ENCODE assay signal across 10 cellular contexts in genomic region chr19:11195169-11195568, GRCh38. TPM values are rescaled to one million over a fixed set of nuclear protein-coding genes. Genes with fewer than 3 reads are reported as not detected.
DNase-seq lines count a peak whose midpoint lies in the region; ATAC-seq, FAIRE-seq and TF ChIP-seq lines count a peak whose summit lies in the region.
"Had no signal": no experiment of that assay in that cellular context is flagged by ENCODE, and none has a peak within 500 bp of the region (broad histone marks: within the 10 kb centered on the region; RNA-seq: fewer than 3 reads in every experiment).

No MANE protein-coding gene starts in this region.

- H4K91ac ChIP-seq in IMR-90 (ENCODE audit: insufficient read depth, low read depth, low read length) = peak overlapping the region; percentile 99

- H3K79me2 ChIP-seq in astrocyte (ENCODE audit: insufficient read depth, low read length) (peaks cover 41% of the 10 kb centered on the region), neural progenitor cell (ENCODE audit: low read depth) (no peaks in the 10 kb centered on the region)

- H4K20me1 ChIP-seq in IMR-90 (ENCODE audit: insufficient read depth, low read length) (peaks cover 23% of the 10 kb centered on the region), astrocyte (ENCODE audit: insufficient read depth, low read length) (peaks cover 12% of the 10 kb centered on the region), neural progenitor cell (ENCODE audit: low read depth) (peaks cover 6% of the 10 kb centered on the region)

- H4K8ac ChIP-seq in IMR-90 (ENCODE audit: low read depth in 2 of 2, low read length in 2 of 2) = peak overlapping the region; percentile 70 to 99

- H3K4me2 ChIP-seq in IMR-90 (ENCODE audit: low read depth, low read length) = peak overlapping the region; percentile 99
- peak overlapping the region; percentile 80 for H3K4me2 ChIP-seq in astrocyte (ENCODE audit: low read length)
- H3K4me2 ChIP-seq in neural progenitor cell = no peak overlapping the region

- H3K9me3 ChIP-seq in IMR-90 (ENCODE audit: control insufficient read depth, insufficient read depth, low read length) (no peaks in the 10 kb centered on the region), astrocyte (ENCODE audit: insufficient read depth, low read depth, low read length) (no peaks in the 10 kb centered on the region), thoracic aorta (no peaks in the 10 kb centered on the region), neural progenitor cell (ENCODE audit: low read depth) (no peaks in the 10 kb centered on the region)

- no peak for TF ChIP-seq RAD21 in IMR-90 (IDR thresholded peaks at IDR 0.05; ENCODE audit: low read length)

- H3K4ac ChIP-seq in IMR-90 (ENCODE audit: low read depth, low read length) = peak overlapping the region; percentile 99

- peak overlapping the region; percentile 96 for H2BK120ac ChIP-seq in IMR-90 (ENCODE audit: low read depth, low read length)

- WGBS in IMR-90 (ENCODE audit: extremely low coverage in 2 of 2, insufficient read length in 1 of 2), 2 experiments = 0% methylated on average over 1 of the region's 9 CpGs; no CpG with 5 or more reads in 1 of the 2 experiments

- H2AK5ac ChIP-seq in IMR-90 (ENCODE audit: low read depth, low read length) = peak overlapping the region; percentile 100

- H3K4me1 Mint-ChIP-seq in astrocyte (ENCODE audit: low read depth, unreplicated experiment) (peaks cover 3% of the 10 kb centered on the region), neural progenitor cell (peaks cover 5% of the 10 kb centered on the region)

- H2AFZ ChIP-seq in IMR-90 (replicated peaks; ENCODE audit: low read length, poor library complexity) = peak overlapping the region; percentile 79
- no peak overlapping the region for H2AFZ ChIP-seq in astrocyte (ENCODE audit: low read depth, low read length)
- H2AFZ ChIP-seq in neural progenitor cell (replicated peaks) = no peak overlapping the region

- CTCF ChIA-PET in IMR-90 (lab: Yijun Ruan, JAX) = interaction anchor here (1.2 kb wide), 1 partner anchor 8 kb away, joined by 3 read pairs; no protein-coding TSS in a partner anchor

- no peaks in the 10 kb centered on the region for H3K27me3 ChIP-seq in IMR-90 (ENCODE audit: control insufficient read depth, insufficient read depth, low read length)
- no peaks in the 10 kb centered on the region for H3K27me3 ChIP-seq in astrocyte (ENCODE audit: insufficient read depth, low read length)
- H3K27me3 ChIP-seq in thoracic aorta (replicated peaks; ENCODE audit: insufficient read depth) = no peaks in the 10 kb centered on the region
- H3K27me3 ChIP-seq in neural progenitor cell = no peaks in the 10 kb centered on the region

- H3K36me3 Mint-ChIP-seq in astrocyte (ENCODE audit: low read depth, unreplicated experiment) (peaks cover 13% of the 10 kb centered on the region), neural progenitor cell (no peaks in the 10 kb centered on the region)

- H4K5ac ChIP-seq in IMR-90 (ENCODE audit: low read depth, low read length) = peak overlapping the region; percentile 99

- H3K27me3 Mint-ChIP-seq in astrocyte (ENCODE audit: low read depth, unreplicated experiment) (no peaks in the 10 kb centered on the region), neural progenitor cell (ENCODE audit: insufficient read depth, low read depth) (peaks cover 10% of the 10 kb centered on the region)

- POLR2A ChIA-PET in IMR-90 (lab: Charles Lee; ENCODE audit: unreplicated experiment) = no interaction called here

- peak overlapping the region; percentile 97 for H2AK9ac ChIP-seq in IMR-90 (replicated peaks; ENCODE audit: low read depth, low read length, poor library complexity)

- H3K9me3 Mint-ChIP-seq in astrocyte (ENCODE audit: unreplicated experiment) (peaks cover 3% of the 10 kb centered on the region), neural progenitor cell (no peaks in the 10 kb centered on the region)
- H3K9me3 Mint-ChIP-seq: H9 had no signal

- in situ Hi-C loops in IMR-90 (cut with MboI; ENCODE audit: low sequenced_read_pairs) = no loop called here

- H3K36me3 ChIP-seq in IMR-90 (ENCODE audit: control insufficient read depth, insufficient read depth, low read length) (peaks cover 46% of the 10 kb centered on the region), astrocyte (ENCODE audit: insufficient read depth, low read length) (peaks cover 3% of the 10 kb centered on the region), thoracic aorta (peaks cover 22% of the 10 kb centered on the region), neural progenitor cell (no peaks in the 10 kb centered on the region)

- H3K9ac ChIP-seq in IMR-90 (ENCODE audit: low read depth, low read length) (peak overlapping the region; percentile 94), astrocyte (ENCODE audit: low read length) (peak overlapping the region; percentile 66), neural progenitor cell (no peak overlapping the region)

- peak overlapping the region; percentile 100 for H3K27ac ChIP-seq in IMR-90 (ENCODE audit: insufficient read depth, low read length)
- H3K27ac ChIP-seq in astrocyte (ENCODE audit: low read depth, low read length) = peak overlapping the region; percentile 18
- H3K27ac ChIP-seq in thoracic aorta = peak overlapping the region; percentile 95 to 99
- H3K27ac ChIP-seq in neural progenitor cell = no peak overlapping the region

- H3K79me1 ChIP-seq in IMR-90 (ENCODE audit: low read depth in 1 of 2, low read length in 2 of 2) = peaks cover 26 to 66% of the 10 kb centered on the region in 2 experiments

- peak overlapping the region; percentile 100 for H3K14ac ChIP-seq in IMR-90 (replicated peaks; ENCODE audit: low read depth, low read length)

- TF ChIP-seq POLR2A in IMR-90 (IDR thresholded peaks at IDR 0.05; ENCODE audit: low read depth, low read length) = no peak

- no peak for TF ChIP-seq CTCF in IMR-90 (conservative IDR thresholded peaks at IDR 0.05; ENCODE audit: low read depth, low read length)
- TF ChIP-seq CTCF in astrocyte (IDR thresholded peaks at IDR 0.05; ENCODE audit: insufficient read depth, low read depth, low read length) = no peak
- no peak for TF ChIP-seq CTCF in thoracic aorta (IDR thresholded peaks at IDR 0.05)
- no peak for TF ChIP-seq CTCF in neural progenitor cell (IDR thresholded peaks at IDR 0.05)

- peak overlapping the region; percentile 92 for H2BK20ac ChIP-seq in IMR-90 (ENCODE audit: low read depth, low read length)

- peaks cover 19% of the 10 kb centered on the region for H3F3A ChIP-seq in neural progenitor cell (ENCODE audit: low read depth)

- no TSS peak for BruUV-seq in IMR-90 (replicated peaks; lab: Mats Ljungman, UMichigan)

- peak overlapping the region; percentile 99; the same call in 1 of the 2 replicates for H3K18ac ChIP-seq in IMR-90 (ENCODE audit: low read depth, low read length)

- FAIRE-seq in astrocyte (lab: Jason Lieb, UNC) = no peak

- H3K4me3 ChIP-seq in IMR-90 (ENCODE audit: insufficient read depth, low read depth, low read length) (peak overlapping the region; percentile 54), astrocyte (ENCODE audit: insufficient read depth, low read depth, low read length) (peak overlapping the region; percentile 10), thoracic aorta (peak overlapping the region; percentile 99), neural progenitor cell (no peak overlapping the region)

- H2BK5ac ChIP-seq in IMR-90 (ENCODE audit: low read depth, low read length, poor library complexity, severe bottlenecking) = peak overlapping the region; percentile 97

- H3K4me3 Mint-ChIP-seq in astrocyte (ENCODE audit: unreplicated experiment) (no peak overlapping the region), neural progenitor cell (no peak overlapping the region)

- H3K4me1 ChIP-seq in IMR-90 (ENCODE audit: control insufficient read depth, insufficient read depth, low read length) = peaks cover 19% of the 10 kb centered on the region
- H3K4me1 ChIP-seq in astrocyte (ENCODE audit: insufficient read depth, low read length) = peaks cover 19% of the 10 kb centered on the region
- H3K4me1 ChIP-seq in thoracic aorta (ENCODE audit: control insufficient read depth in 1 of 2, low read depth in 2 of 2) = peaks cover 37 to 72% of the 10 kb centered on the region in 2 donors
- no peaks in the 10 kb centered on the region for H3K4me1 ChIP-seq in neural progenitor cell

- DNase-seq in IMR-90 (peak; percentile 17), astrocyte (ENCODE audit: low read depth) (no peak), left kidney (ENCODE audit: low read depth, low spot score) (peak; percentile 42), thoracic aorta (ENCODE audit: low spot score) (no peak), neural progenitor cell (ENCODE audit: low spot score) (no peak), left colon (no peak)
- DNase-seq: activated T-cell treated with anti-CD3 and anti-CD28 coated beads, Interleukin-2, amount 50 U/mL, for 1 hour; H9; occipital lobe had no signal

- H3K27ac Mint-ChIP-seq in astrocyte (ENCODE audit: unreplicated experiment) = no peak overlapping the region
- no peak overlapping the region for H3K27ac Mint-ChIP-seq in neural progenitor cell
- H3K27ac Mint-ChIP-seq: H9 had no signal

- peak overlapping the region; percentile 85 for H3K56ac ChIP-seq in IMR-90 (ENCODE audit: extremely low read depth, insufficient read depth, low read length)

- H3K23ac ChIP-seq in IMR-90 (ENCODE audit: low read depth, low read length) = peak overlapping the region; percentile 99

- H3K9me1 ChIP-seq in IMR-90 (ENCODE audit: insufficient read depth, low read length) = peaks cover 7% of the 10 kb centered on the region

- peak overlapping the region; percentile 94; the same call in 2 of the 3 replicates for H2BK15ac ChIP-seq in IMR-90 (ENCODE audit: low read depth, low read length)

- dilution Hi-C loops in IMR-90 (cut with HindIII; ENCODE audit: low sequenced_read_pairs, unreplicated experiment) = no loop called here

- intact Hi-C loops in IMR-90 (cut with micrococcal nuclease) (no loop called here), left colon (cut with DNase I, micrococcal nuclease) (no loop called here)

- ATAC-seq in IMR-90 (ENCODE audit: low read depth) (peak; percentile 30), thoracic aorta (ENCODE audit: insufficient number of reproducible peaks, low FRiP score, low read depth) (no peak), left colon (no peak), GM21447 (IDR thresholded peaks at IDR 0.05; ENCODE audit: unreplicated experiment) (no peak)

RNA-seq across cellular contexts. Expression of gene KANK2, which starts 2.2 kb away (rescaled TPM):
- 104 and 126 TPM in 2 replicates for total RNA-seq in IMR-90 (2012; rRNA removed)
- polyA plus RNA-seq in IMR-90 (2012; rRNA removed) = 156 and 176 TPM in 2 replicates
- 95.0 and 131 TPM in 2 replicates for polyA plus RNA-seq in IMR-90 (2012; cell fraction: cytosol; rRNA removed)
- 95.7 and 185 TPM in 2 replicates for polyA plus RNA-seq in IMR-90 (2012; cell fraction: nucleus; rRNA removed; ENCODE audit: low replicate concordance)
- total RNA-seq in astrocyte = 50.3 and 55.2 TPM in 2 replicates
- 100 to 1,000 TPM; 647 to 689 TPM for total RNA-seq in thoracic aorta
- total RNA-seq in neural progenitor cell (ENCODE audit: low replicate concordance) = 17.5 and 35.4 TPM in 2 replicates
- 10 to 100 TPM; 28.5 to 85.3 TPM for total RNA-seq in left colon

RNA-seq across cellular contexts. Expression of gene SPC24, which starts 39.6 kb away (rescaled TPM):
- 68.3 and 97.5 TPM in 2 replicates for total RNA-seq in IMR-90 (2012; rRNA removed)
- polyA plus RNA-seq in IMR-90 (2012; rRNA removed) = 11.7 and 12.2 TPM in 2 replicates
- polyA plus RNA-seq in IMR-90 (2012; cell fraction: cytosol; rRNA removed) = 12.4 and 24.6 TPM in 2 replicates
- polyA plus RNA-seq in IMR-90 (2012; cell fraction: nucleus; rRNA removed; ENCODE audit: low replicate concordance) = 10.7 and 11.4 TPM in 2 replicates
- total RNA-seq in astrocyte = 2.0 and 3.2 TPM in 2 replicates
- total RNA-seq in thoracic aorta = 1 to 10 TPM; 2.4 to 4.7 TPM
- total RNA-seq in neural progenitor cell (ENCODE audit: low replicate concordance) = 56.7 and 57.1 TPM in 2 replicates
- 10 to 100 TPM in 1 of 2 donors, 1 to 10 TPM in 1; 2.6 to 11.6 TPM for total RNA-seq in left colon

RNA-seq across cellular contexts. Expression of gene ANGPTL8, which starts 44.2 kb away (rescaled TPM):
- not detected in 2 replicates for total RNA-seq in IMR-90 (2012; rRNA removed)
- polyA plus RNA-seq in IMR-90 (2012; rRNA removed) = not detected in 2 replicates
- polyA plus RNA-seq in IMR-90 (2012; cell fraction: cytosol; rRNA removed) = 0.09 TPM in 1 of 2 replicates, not detected in the other
- polyA plus RNA-seq in IMR-90 (2012; cell fraction: nucleus; rRNA removed; ENCODE audit: low replicate concordance) = 0.34 and 0.60 TPM in 2 replicates
- not detected in 2 replicates for total RNA-seq in astrocyte
- not detected for total RNA-seq in thoracic aorta
- not detected in 2 replicates for total RNA-seq in neural progenitor cell (ENCODE audit: low replicate concordance)
- total RNA-seq in left colon = not detected
- total RNA-seq: H9, occipital lobe had no signal

Comparison
In these comparisons a context has a peak if more than half of its experiments do, and no peak if none do; other contexts are left out.
1. DNase-seq: peak in IMR-90 (single experiment) and left kidney (single experiment); none in astrocyte (single experiment), thoracic aorta (single experiment), neural progenitor cell (single experiment) and left colon (0 of 2).